22 cellular contexts compared by ENCODE assay signal in genomic region chr2:172768406-172768805, GRCh38.
DNase-seq lines count a peak whose midpoint lies in the region; ATAC-seq and TF ChIP-seq lines count a peak whose summit lies in the region.
"Had no signal": no experiment of that assay in that cellular context is flagged by ENCODE, and none has a peak within 500 bp of the region (broad histone marks: within the 10 kb centered on the region; RNA-seq: fewer than 3 reads in every experiment).

No MANE protein-coding gene starts in this region.

- H3K9me3 ChIP-seq in BLaER1 treated with 17β-estradiol and CSF1 and Interleukin-3, amounts not matched to agents 10 nM and 100 nM (replicated peaks in 1 of 11) = peaks cover 0 to 4% (median 0%) of the 10 kb centered on the region in 11 experiments; a peak in 2 of 22 replicates
- no peaks in the 10 kb centered on the region for H3K9me3 ChIP-seq in OCI-LY3 (ENCODE audit: insufficient read depth, low read length)
- H3K9me3 ChIP-seq: BE2C had no signal

- no peak overlapping the region for H3K27ac ChIP-seq in BLaER1 treated with 17β-estradiol and CSF1 and Interleukin-3, amounts not matched to agents 10 nM and 100 nM
- no peak overlapping the region for H3K27ac ChIP-seq in OCI-LY3 (ENCODE audit: low read length)

- no peaks in the 10 kb centered on the region for H3K79me2 ChIP-seq in OCI-LY3 (ENCODE audit: low read length)

- H3K36me3 ChIP-seq in BLaER1 treated with 17β-estradiol and CSF1 and Interleukin-3, amounts not matched to agents 10 nM and 100 nM = no peaks in the 10 kb centered on the region
- no peaks in the 10 kb centered on the region for H3K36me3 ChIP-seq in OCI-LY3 (replicated peaks; ENCODE audit: low read depth, low read length)
- H3K36me3 ChIP-seq: BE2C had no signal

- ATAC-seq in HG03135 (IDR thresholded peaks at IDR 0.05; ENCODE audit: unreplicated experiment) (no peak), GM19463 (IDR thresholded peaks at IDR 0.05; ENCODE audit: unreplicated experiment) (no peak)

- DNase-seq in cerebellar cortex (ENCODE audit: low spot score) (peak; percentile 65), superior temporal gyrus (ENCODE audit: extremely low spot score) (peak; percentile 44), cerebellar nuclear complex (lab: John Stamatoyannopoulos, UW) (no peak), SKM-1 treated with dmso at 0.1 percent for 144 hours (lab: John Stamatoyannopoulos, UW; ENCODE audit: unreplicated experiment) (no peak)
- DNase-seq: 8988T; ACHN; BE2C; CD4-positive, alpha-beta memory T cell; CD4-positive, CD25-positive, alpha-beta regulatory T cell; CD8-positive, alpha-beta memory T cell; COR-L47; DMS 273 treated with DMSO at 0.1 percent for 48 hours; DMS153; DMS53; DMS79; DND-41; EL; GF-D8 had no signal

- no peaks in the 10 kb centered on the region for H3K27me3 ChIP-seq in BLaER1 treated with 17β-estradiol and CSF1 and Interleukin-3, amounts not matched to agents 10 nM and 100 nM
- H3K27me3 ChIP-seq in OCI-LY3 (ENCODE audit: low read depth, low read length) = no peaks in the 10 kb centered on the region
- H3K27me3 ChIP-seq: BE2C had no signal

- peaks cover 0 to 11% (median 6%) of the 10 kb centered on the region in 10 experiments; a peak in 7 of 20 replicates for H3K4me1 ChIP-seq in BLaER1 treated with 17β-estradiol and CSF1 and Interleukin-3, amounts not matched to agents 10 nM and 100 nM
- peaks cover 23% of the 10 kb centered on the region for H3K4me1 ChIP-seq in OCI-LY3 (ENCODE audit: low read length)
- H3K4me1 ChIP-seq: BE2C had no signal

- no peak overlapping the region for H2AFZ ChIP-seq in OCI-LY3 (ENCODE audit: low read depth, low read length)

- no peaks in the 10 kb centered on the region; a peak in 1 of 22 replicates for H4K20me1 ChIP-seq in BLaER1 treated with 17β-estradiol and CSF1 and Interleukin-3, amounts not matched to agents 10 nM and 100 nM
- no peaks in the 10 kb centered on the region for H4K20me1 ChIP-seq in OCI-LY3 (ENCODE audit: insufficient read depth, low read length)

- H3K9ac ChIP-seq in BLaER1 treated with 17β-estradiol and CSF1 and Interleukin-3, amounts not matched to agents 10 nM and 100 nM = no peak overlapping the region
- no peak overlapping the region for H3K9ac ChIP-seq in OCI-LY3 (ENCODE audit: low read length)

- TF ChIP-seq CTCF in OCI-LY3 (IDR thresholded peaks at IDR 0.05; ENCODE audit: low read depth, low read length) = no peak

- peak overlapping the region in 6 of 11 experiments; percentile 0 to 47 (median 14); a peak in 7 of 22 replicates for H3K4me2 ChIP-seq in BLaER1 treated with 17β-estradiol and CSF1 and Interleukin-3, amounts not matched to agents 10 nM and 100 nM
- peak overlapping the region; percentile 10 for H3K4me2 ChIP-seq in OCI-LY3 (ENCODE audit: low read length)

- H3K4me3 ChIP-seq in BLaER1 treated with 17β-estradiol and CSF1 and Interleukin-3, amounts not matched to agents 10 nM and 100 nM = no peak overlapping the region
- H3K4me3 ChIP-seq in OCI-LY3 (ENCODE audit: low read length) = no peak overlapping the region

Comparison
In these comparisons a context has a peak if more than half of its experiments do, and no peak if none do; other contexts are left out.
1. DNase-seq: peak in cerebellar cortex (single experiment) and superior temporal gyrus (single experiment); none in cerebellar nuclear complex (0 of 2) and SKM-1 treated with dmso at 0.1 percent for 144 hours (single experiment).